ENCODE assay signal across 17 cellular contexts in the genomic region with DNA sequence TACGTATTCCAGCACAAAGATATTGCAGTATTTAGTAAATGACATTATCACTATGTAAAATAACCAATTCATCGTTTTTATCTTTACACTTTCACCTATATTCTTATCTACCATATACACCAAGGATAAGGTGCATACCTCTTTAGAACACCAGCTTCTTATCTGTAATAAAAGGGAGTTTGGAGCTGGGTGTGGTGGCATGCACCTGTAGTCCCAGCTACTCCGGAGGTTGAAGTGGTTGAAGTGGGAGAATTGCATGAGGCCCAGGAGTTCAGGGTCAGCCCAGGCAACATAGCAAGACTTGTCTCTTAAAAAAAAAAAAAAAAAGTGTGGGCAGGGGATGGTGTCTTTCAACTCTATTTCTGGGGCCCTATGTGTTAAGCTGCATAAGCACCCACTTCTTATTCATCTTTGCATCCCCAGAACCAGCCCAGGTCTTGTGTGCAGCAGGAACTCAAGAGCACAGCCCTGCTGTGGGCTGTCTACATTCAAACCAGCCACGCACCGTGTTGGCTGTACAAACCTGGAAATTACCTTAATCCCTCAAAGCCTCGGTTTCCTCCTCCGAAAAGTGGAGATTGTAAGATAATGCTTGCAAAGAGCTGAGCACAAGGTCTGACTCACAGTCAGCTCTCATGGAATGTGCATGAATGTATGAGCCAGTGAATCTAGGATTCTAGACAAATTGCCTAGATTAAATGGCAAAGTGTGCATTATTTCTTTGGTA.
DNase-seq lines count a peak whose midpoint lies in the region; ATAC-seq, FAIRE-seq and TF ChIP-seq lines count a peak whose summit lies in the region.
"Had no signal": no experiment of that assay in that cellular context is flagged by ENCODE, and none has a peak within 500 bp of the region (broad histone marks: within the 10 kb centered on the region; RNA-seq: fewer than 3 reads in every experiment).

No MANE protein-coding gene starts in this region.

- no peak overlapping the region for H2AFZ ChIP-seq in HepG2 (ENCODE audit: low read length)

- FAIRE-seq in HepG2 (lab: Jason Lieb, UNC) = no peak

- POLR2A ChIA-PET in activated CD8-positive, alpha-beta T cell treated with anti-CD3 and anti-CD28 coated beads, Interleukin-2, amount 10 ng/mL, durations not matched to agents 7 days and 5 days (lab: Charles Lee) = interaction anchor here (1.0 kb wide), 1 partner anchor 54 kb away, joined by 3 read pairs; no protein-coding TSS in a partner anchor
- POLR2A ChIA-PET in HepG2 (lab: Yijun Ruan, JAX) = no interaction called here

- peaks cover 8% of the 10 kb centered on the region for H3K36me3 Mint-ChIP-seq in activated naive CD4-positive, alpha-beta T cell treated with anti-CD3 and anti-CD28 coated beads, Interleukin-2, amount 10 ng/mL, durations not matched to agents 7 days and 5 days
- H3K36me3 Mint-ChIP-seq in activated CD8-positive, alpha-beta T cell treated with anti-CD3 and anti-CD28 coated beads, Interleukin-2, amount 10 ng/mL, durations not matched to agents 7 days and 5 days (ENCODE audit: low read depth) = no peaks in the 10 kb centered on the region
- H3K36me3 Mint-ChIP-seq: naive B cell had no signal

- H3K4me3 Mint-ChIP-seq in activated naive CD4-positive, alpha-beta T cell treated with anti-CD3 and anti-CD28 coated beads, Interleukin-2, amount 10 ng/mL, durations not matched to agents 7 days and 5 days = no peak overlapping the region
- no peak overlapping the region for H3K4me3 Mint-ChIP-seq in activated CD8-positive, alpha-beta T cell treated with anti-CD3 and anti-CD28 coated beads, Interleukin-2, amount 10 ng/mL, durations not matched to agents 7 days and 5 days
- H3K4me3 Mint-ChIP-seq: central memory CD8-positive, alpha-beta T cell; naive B cell had no signal

- H3K27ac Mint-ChIP-seq in activated naive CD4-positive, alpha-beta T cell treated with anti-CD3 and anti-CD28 coated beads, Interleukin-2, amount 10 ng/mL, durations not matched to agents 7 days and 5 days = no peak overlapping the region
- H3K27ac Mint-ChIP-seq in activated CD8-positive, alpha-beta T cell treated with anti-CD3 and anti-CD28 coated beads, Interleukin-2, amount 10 ng/mL, durations not matched to agents 7 days and 5 days = no peak overlapping the region

- no peak overlapping the region for H3K9ac ChIP-seq in HepG2 (ENCODE audit: insufficient read depth, low read depth, low read length)

- H3K4me1 Mint-ChIP-seq in activated naive CD4-positive, alpha-beta T cell treated with anti-CD3 and anti-CD28 coated beads, Interleukin-2, amount 10 ng/mL, durations not matched to agents 7 days and 5 days = peaks cover 31% of the 10 kb centered on the region
- H3K4me1 Mint-ChIP-seq in activated CD8-positive, alpha-beta T cell treated with anti-CD3 and anti-CD28 coated beads, Interleukin-2, amount 10 ng/mL, durations not matched to agents 7 days and 5 days (ENCODE audit: low read depth) = peaks cover 45% of the 10 kb centered on the region

- DNase-seq in activated naive CD4-positive, alpha-beta T cell treated with anti-CD3 and anti-CD28 coated beads, Interleukin-2, amount 10 ng/mL, durations not matched to agents 7 days and 5 days = peak; percentile 24
- DNase-seq in activated naive CD4-positive, alpha-beta T cell (lab: John Stamatoyannopoulos, UW) = no peak
- no peak for DNase-seq in activated CD8-positive, alpha-beta T cell treated with anti-CD3 and anti-CD28 coated beads, Interleukin-2, amount 10 ng/mL, durations not matched to agents 7 days and 5 days
- peak; percentile 41 for DNase-seq in fibroblast of pulmonary artery (ENCODE audit: low read depth)
- DNase-seq in stromal cell of bone marrow (ENCODE audit: low read depth) = peak; percentile 15
- no peak for DNase-seq in ecto neural progenitor cell (ENCODE audit: low spot score)
- no peak for DNase-seq in HepG2 (ENCODE audit: low spot score)
- no peak for DNase-seq in NK-92 (lab: John Stamatoyannopoulos, UW; ENCODE audit: unreplicated experiment)
- DNase-seq: ACHN, gastrocnemius medialis, kidney glomerular epithelial cell, naive B cell, NCI-H2107, upper lobe of right lung had no signal

- H3K36me3 ChIP-seq in HepG2 (replicated peaks in 1 of 2; ENCODE audit: control insufficient read depth in 1 of 2, insufficient read depth in 2 of 2, low read length in 2 of 2) = no peaks in the 10 kb centered on the region
- H3K36me3 ChIP-seq: gastrocnemius medialis, upper lobe of right lung had no signal

- peaks cover 4% of the 10 kb centered on the region for H3K9me3 Mint-ChIP-seq in activated naive CD4-positive, alpha-beta T cell treated with anti-CD3 and anti-CD28 coated beads, Interleukin-2, amount 10 ng/mL, durations not matched to agents 7 days and 5 days
- H3K9me3 Mint-ChIP-seq in activated CD8-positive, alpha-beta T cell treated with anti-CD3 and anti-CD28 coated beads, Interleukin-2, amount 10 ng/mL, durations not matched to agents 7 days and 5 days (ENCODE audit: insufficient read depth) = peaks cover 15% of the 10 kb centered on the region
- H3K9me3 Mint-ChIP-seq: central memory CD8-positive, alpha-beta T cell; naive B cell had no signal

- ATAC-seq in activated CD8-positive, alpha-beta T cell treated with anti-CD3 and anti-CD28 coated beads, Interleukin-2, amount 10 ng/mL, durations not matched to agents 7 days and 5 days = peak; percentile 49
- ATAC-seq in HepG2 = no peak; the same call in 2 of the 3 replicates
- ATAC-seq: gastrocnemius medialis, Panc1, upper lobe of right lung had no signal

- no peaks in the 10 kb centered on the region for H3K9me3 ChIP-seq in HepG2 (ENCODE audit: low read length)
- H3K9me3 ChIP-seq: gastrocnemius medialis, upper lobe of right lung had no signal

- H3K4me1 ChIP-seq in HepG2 (ENCODE audit: insufficient read depth, low read length) = peaks cover 21% of the 10 kb centered on the region
- H3K4me1 ChIP-seq: gastrocnemius medialis had no signal

- no peaks in the 10 kb centered on the region for H4K20me1 ChIP-seq in HepG2 (ENCODE audit: insufficient read depth, low read length)

- CTCF ChIA-PET in activated naive CD4-positive, alpha-beta T cell treated with anti-CD3 and anti-CD28 coated beads, Interleukin-2, amount 10 ng/mL, durations not matched to agents 7 days and 5 days (lab: Charles Lee) = no interaction called here
- CTCF ChIA-PET in activated CD8-positive, alpha-beta T cell treated with anti-CD3 and anti-CD28 coated beads, Interleukin-2, amount 10 ng/mL, durations not matched to agents 7 days and 5 days (lab: Charles Lee) = interaction anchor here (0.9 kb wide), 1 partner anchor 8 kb away, joined by 3 read pairs; no protein-coding TSS in a partner anchor
- CTCF ChIA-PET in HepG2 (lab: Yijun Ruan, JAX; ENCODE audit: low intra/inter-chr PET ratio, low total read pairs) = no interaction called here

- 43% methylated on average over 6 of the region's 7 CpGs for WGBS in HepG2 (ENCODE audit: low lambda C conversion rate)

- no peaks in the 10 kb centered on the region for H3K27me3 ChIP-seq in HepG2 (ENCODE audit: control insufficient read depth in 1 of 2, insufficient read depth in 2 of 2, low read length in 2 of 2)
- H3K27me3 ChIP-seq: gastrocnemius medialis, upper lobe of right lung had no signal

- no peak overlapping the region for H3K4me3 ChIP-seq in fibroblast of pulmonary artery (replicated peaks; ENCODE audit: low read depth, low read length)
- H3K4me3 ChIP-seq in HepG2 (replicated peaks in 1 of 3; ENCODE audit: insufficient read depth in 1 of 3, low read depth in 2 of 3, low read length in 3 of 3) = no peak overlapping the region
- H3K4me3 ChIP-seq: gastrocnemius medialis, skin epidermis, upper lobe of right lung had no signal

- no peak for TF ChIP-seq RAD21 in HepG2 (CRISPR knock-in tag; IDR thresholded peaks at IDR 0.05)

- no peak overlapping the region for H3K4me2 ChIP-seq in HepG2 (ENCODE audit: low read depth, low read length)

- intact Hi-C loops in HepG2 (cut with micrococcal nuclease; ENCODE audit: unreplicated experiment) = no loop called here

- BruUV-seq in HepG2 (replicated peaks; lab: Mats Ljungman, UMichigan) = no TSS peak

- no peak overlapping the region for H3K27ac ChIP-seq in HepG2 (ENCODE audit: extremely low read length, insufficient read depth, low read length)
- H3K27ac ChIP-seq: gastrocnemius medialis, skin epidermis, upper lobe of right lung had no signal

- no peak for TF ChIP-seq EP300 in HepG2 (IDR thresholded peaks at IDR 0.05; ENCODE audit: low read depth in 2 of 2, low read length in 2 of 2)
- no peak for TF ChIP-seq EP300 in HepG2 (CRISPR knock-in tag; IDR thresholded peaks at IDR 0.05; ENCODE audit: borderline replicate concordance)

- in situ Hi-C loops in HepG2 (cut with HindIII; ENCODE audit: extremely low pct_ligation_motif_present, low pct_unique_long_range_greater_than_20kb) = no loop called here

- H3K27me3 Mint-ChIP-seq in activated naive CD4-positive, alpha-beta T cell treated with anti-CD3 and anti-CD28 coated beads, Interleukin-2, amount 10 ng/mL, durations not matched to agents 7 days and 5 days = no peaks in the 10 kb centered on the region
- H3K27me3 Mint-ChIP-seq in activated CD8-positive, alpha-beta T cell treated with anti-CD3 and anti-CD28 coated beads, Interleukin-2, amount 10 ng/mL, durations not matched to agents 7 days and 5 days (ENCODE audit: low read depth) = no peaks in the 10 kb centered on the region
- H3K27me3 Mint-ChIP-seq: central memory CD8-positive, alpha-beta T cell; naive B cell had no signal

- H3K79me2 ChIP-seq in HepG2 (ENCODE audit: insufficient read depth, low read length) = no peaks in the 10 kb centered on the region

- no peak for TF ChIP-seq CTCF in fibroblast of pulmonary artery (IDR thresholded peaks at IDR 0.05; ENCODE audit: low read length, missing control alignments)
- TF ChIP-seq CTCF in HepG2 (CRISPR knock-in tag; IDR thresholded peaks at IDR 0.05) = no peak

- TF ChIP-seq POLR2A in HepG2 (IDR thresholded peaks at IDR 0.05; ENCODE audit: insufficient read depth in 1 of 2, low read depth in 2 of 2, low read length in 2 of 2) = no peak

TF ChIP-seq in HepG2, 621 proteins besides CTCF, POLR2A, EP300 and RAD21 (continues in another document):
- TF ChIP-seq, protein P1, sequence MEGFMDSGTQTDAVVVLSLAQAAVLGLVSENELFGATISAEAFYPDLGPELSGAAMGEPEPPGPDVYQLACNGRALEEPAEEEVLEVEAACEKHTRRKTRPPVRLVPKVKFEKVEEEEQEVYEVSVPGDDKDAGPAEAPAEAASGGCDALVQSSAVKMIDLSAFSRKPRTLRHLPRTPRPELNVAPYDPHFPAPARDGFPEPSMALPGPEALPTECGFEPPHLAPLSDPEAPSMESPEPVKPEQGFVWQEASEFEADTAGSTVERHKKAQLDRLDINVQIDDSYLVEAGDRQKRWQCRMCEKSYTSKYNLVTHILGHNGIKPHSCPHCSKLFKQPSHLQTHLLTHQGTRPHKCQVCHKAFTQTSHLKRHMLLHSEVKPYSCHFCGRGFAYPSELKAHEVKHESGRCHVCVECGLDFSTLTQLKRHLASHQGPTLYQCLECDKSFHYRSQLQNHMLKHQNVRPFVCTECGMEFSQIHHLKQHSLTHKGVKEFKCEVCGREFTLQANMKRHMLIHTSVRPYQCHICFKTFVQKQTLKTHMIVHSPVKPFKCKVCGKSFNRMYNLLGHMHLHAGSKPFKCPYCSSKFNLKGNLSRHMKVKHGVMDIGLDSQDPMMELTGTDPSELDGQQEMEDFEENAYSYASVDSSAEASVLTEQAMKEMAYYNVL (CRISPR knock-in tag; IDR thresholded peaks at IDR 0.05; ENCODE audit: borderline replicate concordance) = no peak
- TF ChIP-seq ASH2L (IDR thresholded peaks at IDR 0.05; ENCODE audit: insufficient read length, low read depth, low read length) (no peak), ZFY (CRISPR knock-in tag; IDR thresholded peaks at IDR 0.05) (no peak)

Comparison
In these comparisons a context has a peak if more than half of its experiments do, and no peak if none do; other contexts are left out.
1. DNase-seq: peak in activated naive CD4-positive, alpha-beta T cell treated with anti-CD3 and anti-CD28 coated beads, Interleukin-2, amount 10 ng/mL, durations not matched to agents 7 days and 5 days (single experiment), fibroblast of pulmonary artery (single experiment) and stromal cell of bone marrow (single experiment); none in activated naive CD4-positive, alpha-beta T cell (0 of 4), activated CD8-positive, alpha-beta T cell treated with anti-CD3 and anti-CD28 coated beads, Interleukin-2, amount 10 ng/mL, durations not matched to agents 7 days and 5 days (single experiment), ecto neural progenitor cell (single experiment), HepG2 (single experiment) and NK-92 (single experiment).